Comparison of ENCODE assay signal across 21 cellular contexts in the genomic region with DNA sequence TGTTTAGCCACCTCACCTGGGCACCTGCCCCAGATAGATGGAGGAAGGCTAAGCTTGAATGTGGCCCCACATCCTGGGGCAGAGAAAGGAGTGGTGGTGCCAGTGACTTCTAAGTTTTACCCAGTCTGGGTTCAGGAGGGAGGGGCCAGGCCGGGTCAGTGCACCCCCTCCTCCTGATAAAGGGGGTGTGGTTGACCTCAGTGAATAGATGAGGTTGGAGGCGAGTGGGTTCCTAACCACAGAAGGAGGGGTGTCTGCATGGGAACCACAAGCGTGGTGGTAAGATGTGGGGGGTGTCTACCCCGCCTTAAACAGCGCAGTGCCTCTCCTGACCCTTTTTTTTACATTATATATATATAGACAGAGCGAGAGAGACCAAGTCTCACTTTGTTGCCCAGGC.
"Had no signal": no experiment of that assay in that cellular context is flagged by ENCODE, and none has a peak within 500 bp of the region (broad histone marks: within the 10 kb centered on the region; RNA-seq: fewer than 3 reads in every experiment).

No MANE protein-coding gene starts in this region.

- H3K4me3 ChIP-seq: adrenal gland, body of pancreas, esophagus muscularis mucosa, heart left ventricle, right atrium auricular region, transverse colon had no signal

- H3K27ac ChIP-seq: adrenal gland, body of pancreas, esophagus muscularis mucosa, foreskin keratinocyte, heart left ventricle, right atrium auricular region, transverse colon had no signal

- H3K4me3 Mint-ChIP-seq: activated B cell treated with CpG ODN at 0.5 μM for 24 hours; activated CD8-positive, alpha-beta memory T cell treated with anti-CD3 and anti-CD28 coated beads, Interleukin-2, amount 10 ng/mL, durations not matched to agents 7 days and 5 days; activated CD8-positive, alpha-beta T cell treated with anti-CD3 and anti-CD28 coated beads, Interleukin-2, amount 10 ng/mL, durations not matched to agents 7 days and 5 days; activated naive CD8-positive, alpha-beta T cell treated with anti-CD3 and anti-CD28 coated beads for 36 hours; endodermal cell; natural killer cell treated with Interleukin-12 subunit alpha and Interleukin-12 subunit beta and Interleukin-15 and Interleukin-18, amount 100 ng/mL, for 72 hours had no signal

- H3K36me3 Mint-ChIP-seq: activated CD8-positive, alpha-beta memory T cell treated with anti-CD3 and anti-CD28 coated beads, Interleukin-2, amount 10 ng/mL, durations not matched to agents 7 days and 5 days; activated naive CD8-positive, alpha-beta T cell treated with anti-CD3 and anti-CD28 coated beads for 36 hours; natural killer cell treated with Interleukin-12 subunit alpha and Interleukin-12 subunit beta and Interleukin-15 and Interleukin-18, amount 100 ng/mL, for 72 hours had no signal

- DNase-seq: activated B cell treated with CpG ODN at 0.5 μM for 24 hours; activated CD8-positive, alpha-beta memory T cell treated with anti-CD3 and anti-CD28 coated beads, Interleukin-2, amount 10 ng/mL, durations not matched to agents 7 days and 5 days; activated CD8-positive, alpha-beta T cell treated with anti-CD3 and anti-CD28 coated beads, Interleukin-2, amount 10 ng/mL, durations not matched to agents 7 days and 5 days; activated naive CD4-positive, alpha-beta T cell treated with Interleukin-2 at 50 U/mL for 16 hours; activated naive CD8-positive, alpha-beta T cell treated with anti-CD3 and anti-CD28 coated beads for 36 hours; activated T-cell treated with anti-CD3 and anti-CD28 coated beads, Interleukin-2, amount 50 U/mL, for 48 hours; adrenal gland; aorta; body of pancreas; endodermal cell; foreskin keratinocyte; heart left ventricle; midbrain; stimulated activated CD4-positive, alpha-beta T cell treated with anti-CD3 and anti-CD28 coated beads, Interleukin-15, amount 100 ng/mL, for 24 hours; stimulated activated CD4-positive, alpha-beta T cell treated with anti-CD3 and anti-CD28 coated beads, Interleukin-2, amount 100 ng/mL, for 24 hours; stimulated activated naive CD4-positive, alpha-beta T cell treated with Interleukin-2 at 50 U/mL for 16 hours; transverse colon had no signal

- H3K27me3 ChIP-seq: adrenal gland, body of pancreas, esophagus muscularis mucosa, foreskin keratinocyte, heart left ventricle, right atrium auricular region, transverse colon had no signal

- H3K4me1 ChIP-seq: adrenal gland, body of pancreas, esophagus muscularis mucosa, foreskin keratinocyte, heart left ventricle, right atrium auricular region, transverse colon had no signal

- H3K9me3 ChIP-seq: adrenal gland, body of pancreas, esophagus muscularis mucosa, heart left ventricle, right atrium auricular region, transverse colon had no signal

- H3K4me1 Mint-ChIP-seq: activated B cell treated with CpG ODN at 0.5 μM for 24 hours; activated CD8-positive, alpha-beta memory T cell treated with anti-CD3 and anti-CD28 coated beads, Interleukin-2, amount 10 ng/mL, durations not matched to agents 7 days and 5 days; activated naive CD8-positive, alpha-beta T cell treated with anti-CD3 and anti-CD28 coated beads for 36 hours; endodermal cell had no signal

- ATAC-seq: activated CD8-positive, alpha-beta memory T cell treated with anti-CD3 and anti-CD28 coated beads, Interleukin-2, amount 10 ng/mL, durations not matched to agents 7 days and 5 days; activated CD8-positive, alpha-beta T cell treated with anti-CD3 and anti-CD28 coated beads, Interleukin-2, amount 10 ng/mL, durations not matched to agents 7 days and 5 days; body of pancreas; foreskin keratinocyte had no signal

- H3K36me3 ChIP-seq: adrenal gland, heart left ventricle, right atrium auricular region, transverse colon had no signal

- H3K27me3 Mint-ChIP-seq: activated B cell treated with CpG ODN at 0.5 μM for 24 hours; activated CD8-positive, alpha-beta memory T cell treated with anti-CD3 and anti-CD28 coated beads, Interleukin-2, amount 10 ng/mL, durations not matched to agents 7 days and 5 days; activated naive CD8-positive, alpha-beta T cell treated with anti-CD3 and anti-CD28 coated beads for 36 hours; natural killer cell treated with Interleukin-12 subunit alpha and Interleukin-12 subunit beta and Interleukin-15 and Interleukin-18, amount 100 ng/mL, for 72 hours had no signal

- H3K9me3 Mint-ChIP-seq: activated B cell treated with CpG ODN at 0.5 μM for 24 hours; activated naive CD8-positive, alpha-beta T cell treated with anti-CD3 and anti-CD28 coated beads for 36 hours; activated T-helper 2 cell treated with anti-CD3 and anti-CD28 coated beads, Interferon-gamma antibody, Interleukin-2, Interleukin-4, amounts not matched to agents 10 μg/mL and 5 μg/mL and 100 μg/mL, durations not matched to agents 14 hours and 24 hours and 36 hours; endodermal cell; natural killer cell treated with Interleukin-12 subunit alpha and Interleukin-12 subunit beta and Interleukin-15 and Interleukin-18, amount 100 ng/mL, for 72 hours had no signal

- H3K27ac Mint-ChIP-seq: activated B cell treated with CpG ODN at 0.5 μM for 24 hours; activated CD8-positive, alpha-beta memory T cell treated with anti-CD3 and anti-CD28 coated beads, Interleukin-2, amount 10 ng/mL, durations not matched to agents 7 days and 5 days; activated CD8-positive, alpha-beta T cell treated with anti-CD3 and anti-CD28 coated beads, Interleukin-2, amount 10 ng/mL, durations not matched to agents 7 days and 5 days; activated naive CD8-positive, alpha-beta T cell treated with anti-CD3 and anti-CD28 coated beads for 36 hours; activated T-helper 2 cell treated with anti-CD3 and anti-CD28 coated beads, Interferon-gamma antibody, Interleukin-2, Interleukin-4, amounts not matched to agents 10 μg/mL and 5 μg/mL and 100 μg/mL, durations not matched to agents 14 hours and 24 hours and 36 hours; endodermal cell; natural killer cell treated with Interleukin-12 subunit alpha and Interleukin-12 subunit beta and Interleukin-15 and Interleukin-18, amount 100 ng/mL, for 72 hours had no signal
